ENCODE assay signal across 18 cellular contexts in the genomic region with DNA sequence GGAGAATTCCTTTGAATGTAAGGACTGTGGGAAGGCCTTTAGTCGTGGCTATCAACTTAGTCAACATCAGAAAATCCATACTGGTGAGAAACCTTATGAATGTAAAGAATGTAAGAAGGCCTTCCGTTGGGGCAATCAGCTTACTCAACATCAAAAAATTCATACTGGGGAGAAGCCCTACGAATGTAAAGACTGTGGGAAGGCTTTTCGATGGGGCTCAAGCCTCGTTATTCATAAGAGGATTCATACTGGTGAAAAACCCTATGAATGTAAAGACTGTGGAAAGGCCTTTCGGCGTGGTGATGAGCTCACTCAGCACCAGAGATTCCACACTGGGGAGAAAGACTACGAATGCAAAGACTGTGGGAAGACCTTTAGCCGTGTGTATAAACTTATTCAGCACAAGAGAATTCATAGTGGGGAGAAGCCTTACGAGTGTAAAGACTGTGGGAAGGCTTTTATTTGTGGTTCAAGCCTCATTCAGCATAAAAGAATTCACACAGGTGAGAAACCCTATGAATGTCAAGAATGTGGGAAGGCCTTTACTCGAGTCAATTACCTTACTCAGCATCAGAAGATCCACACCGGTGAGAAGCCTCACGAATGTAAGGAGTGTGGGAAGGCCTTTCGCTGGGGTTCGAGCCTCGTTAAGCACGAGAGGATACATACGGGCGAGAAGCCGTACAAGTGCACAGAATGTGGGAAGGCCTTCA. TPM values are rescaled to one million over a fixed set of nuclear protein-coding genes. Genes with fewer than 3 reads are reported as not detected.
DNase-seq lines count a peak whose midpoint lies in the region; ATAC-seq, FAIRE-seq and TF ChIP-seq lines count a peak whose summit lies in the region.
"Had no signal": no experiment of that assay in that cellular context is flagged by ENCODE, and none has a peak within 500 bp of the region (broad histone marks: within the 10 kb centered on the region; RNA-seq: fewer than 3 reads in every experiment).

No MANE protein-coding gene starts in this region.

- no peak overlapping the region for H3K4me3 Mint-ChIP-seq in CD8-positive, alpha-beta T cell

- H3K27ac ChIP-seq in A549: no peak overlapping the region
- no peak overlapping the region for H3K27ac ChIP-seq in CD8-positive, alpha-beta T cell (ENCODE audit: low read depth, low read length)
- H3K27ac ChIP-seq: Peyer's patch had no signal

- TF ChIP-seq RAD21 in A549 (conservative IDR thresholded peaks at IDR 0.05 in 1 of 2, IDR thresholded peaks at IDR 0.05 in 1 of 2): no peak

- no peak for ATAC-seq in A549
- no peak for ATAC-seq in CD8-positive, alpha-beta T cell
- ATAC-seq in GM21576 (IDR thresholded peaks at IDR 0.05; ENCODE audit: unreplicated experiment): no peak
- ATAC-seq in SK-N-SH treated with all-trans-retinoic acid at 6 μM for 48 hours: no peak

- H3K36me3 Mint-ChIP-seq in CD8-positive, alpha-beta T cell: peaks cover 87% of the 10 kb centered on the region

- H3K27ac Mint-ChIP-seq in CD8-positive, alpha-beta T cell: no peak overlapping the region

- H3K4me1 ChIP-seq in A549 (no peaks in the 10 kb centered on the region), adipocyte (ENCODE audit: control insufficient read depth, insufficient read depth, low read length) (no peaks in the 10 kb centered on the region)
- H3K4me1 ChIP-seq in CD8-positive, alpha-beta T cell (ENCODE audit: insufficient read depth, low read length): no peaks in the 10 kb centered on the region
- H3K4me1 ChIP-seq: Peyer's patch had no signal

- TF ChIP-seq EP300 in A549 (IDR thresholded peaks at IDR 0.05): no peak

- H3K9me3 ChIP-seq in A549: peaks cover 98% of the 10 kb centered on the region
- peaks cover 46% of the 10 kb centered on the region for H3K9me3 ChIP-seq in CD8-positive, alpha-beta T cell (ENCODE audit: low read length)
- peaks cover 73% of the 10 kb centered on the region for H3K9me3 ChIP-seq in adipocyte (ENCODE audit: control insufficient read depth, low read length)

- H3K4me3 ChIP-seq in A549: no peak overlapping the region
- peak overlapping the region; percentile 14 for H3K4me3 ChIP-seq in CD8-positive, alpha-beta T cell (ENCODE audit: low read depth, low read length)
- H3K4me3 ChIP-seq in adipocyte (ENCODE audit: low read length): peak overlapping the region; percentile 61
- H3K4me3 ChIP-seq: Peyer's patch had no signal

- intact Hi-C loops in CD8-positive, alpha-beta T cell (cut with DNase I, micrococcal nuclease): no loop called here

- no peak for DNase-seq in A549 (ENCODE audit: low read depth in 1 of 2, low spot score in 1 of 2)
- DNase-seq in CD8-positive, alpha-beta T cell: no peak
- no peak for DNase-seq in adipocyte (ENCODE audit: low read depth)
- DNase-seq in mesenteric fat pad (ENCODE audit: low spot score): peak; percentile 33
- no peak for DNase-seq in mucosa of gallbladder (ENCODE audit: low spot score)
- DNase-seq in stimulated activated CD4-positive, alpha-beta T cell treated with anti-CD3 and anti-CD28 coated beads, Interleukin-2, amount 100 ng/mL, for 24 hours: no peak
- DNase-seq: ACHN, HCEC 1CT, NCI-H1105 treated with DMSO at 0.1 percent for 48 hours, NCI-H187 treated with DMSO at 0.1 percent for 48 hours, NCI-H446 treated with DMSO at 0.1 percent for 48 hours, NCI-H748 treated with DMSO at 0.1 percent for 48 hours, Peyer's patch, Right ventricle myocardium superior had no signal

- H3K4me2 ChIP-seq in A549: no peak overlapping the region

- no peak overlapping the region for H3K9ac ChIP-seq in adipocyte (ENCODE audit: low read length)

- TF ChIP-seq POLR2A in A549 (IDR thresholded peaks at IDR 0.05; ENCODE audit: low read length): no peak

- no peaks in the 10 kb centered on the region for H3K27me3 ChIP-seq in CD8-positive, alpha-beta T cell (ENCODE audit: insufficient read depth, low read length)
- H3K27me3 ChIP-seq in adipocyte (replicated peaks; ENCODE audit: control insufficient read depth, insufficient read depth, low read length): no peaks in the 10 kb centered on the region
- H3K27me3 ChIP-seq: Peyer's patch had no signal

- whole genome bisulfite sequencing in A549 (ENCODE audit: missing lambda C conversion rate): 83% methylated on average over 20 of the region's 20 CpGs

- H3K9me3 Mint-ChIP-seq in CD8-positive, alpha-beta T cell: peaks cover 43% of the 10 kb centered on the region

- peaks cover 50% of the 10 kb centered on the region for H3K36me3 ChIP-seq in CD8-positive, alpha-beta T cell (ENCODE audit: insufficient read depth, low read length)
- H3K36me3 ChIP-seq in adipocyte (ENCODE audit: control insufficient read depth, insufficient read depth, low read length, severe bottlenecking): peaks cover 75% of the 10 kb centered on the region

- POLR2A ChIA-PET in A549 (lab: Yijun Ruan, JAX): no interaction called here
- POLR2A ChIA-PET in CD8-positive, alpha-beta T cell (lab: Charles Lee): no interaction called here

- TF ChIP-seq CTCF in A549 (IDR thresholded peaks at IDR 0.05): no peak
- TF ChIP-seq CTCF in CD8-positive, alpha-beta T cell (IDR thresholded peaks at IDR 0.05): no peak

- CTCF ChIA-PET in A549 (lab: Yijun Ruan, JAX): no interaction called here
- CTCF ChIA-PET in CD8-positive, alpha-beta T cell (lab: Charles Lee): no interaction called here

- H3K4me1 Mint-ChIP-seq in CD8-positive, alpha-beta T cell (ENCODE audit: low read depth): no peaks in the 10 kb centered on the region
- H3K4me1 Mint-ChIP-seq: CD8-positive, alpha-beta memory T cell had no signal

- no peaks in the 10 kb centered on the region for H3K27me3 Mint-ChIP-seq in CD8-positive, alpha-beta T cell (ENCODE audit: low read depth)
- H3K27me3 Mint-ChIP-seq: CD8-positive, alpha-beta memory T cell had no signal

- peak; percentile 79 for FAIRE-seq in A549 (lab: Jason Lieb, UNC)

TF ChIP-seq in A549, 52 proteins besides CTCF, POLR2A, EP300 and RAD21:
- TF ChIP-seq EHF (CRISPR knock-in tag; IDR thresholded peaks at IDR 0.05): no peak
- no peak for TF ChIP-seq KDM5A (IDR thresholded peaks at IDR 0.05)
- no peak for TF ChIP-seq ZNF302 (CRISPR knock-in tag; IDR thresholded peaks at IDR 0.05)
- TF ChIP-seq, protein P1, sequence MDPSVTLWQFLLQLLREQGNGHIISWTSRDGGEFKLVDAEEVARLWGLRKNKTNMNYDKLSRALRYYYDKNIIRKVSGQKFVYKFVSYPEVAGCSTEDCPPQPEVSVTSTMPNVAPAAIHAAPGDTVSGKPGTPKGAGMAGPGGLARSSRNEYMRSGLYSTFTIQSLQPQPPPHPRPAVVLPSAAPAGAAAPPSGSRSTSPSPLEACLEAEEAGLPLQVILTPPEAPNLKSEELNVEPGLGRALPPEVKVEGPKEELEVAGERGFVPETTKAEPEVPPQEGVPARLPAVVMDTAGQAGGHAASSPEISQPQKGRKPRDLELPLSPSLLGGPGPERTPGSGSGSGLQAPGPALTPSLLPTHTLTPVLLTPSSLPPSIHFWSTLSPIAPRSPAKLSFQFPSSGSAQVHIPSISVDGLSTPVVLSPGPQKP (IDR thresholded peaks at IDR 0.05; ENCODE audit: low read depth, low read length): no peak
- TF ChIP-seq HDAC2 (IDR thresholded peaks at IDR 0.05): no peak

TF ChIP-seq in SK-N-SH treated with all-trans-retinoic acid at 6 μM for 48 hours, 23 proteins besides CTCF, POLR2A, EP300 and RAD21 (continues in another document):
- TF ChIP-seq PPARA (CRISPR knock-in tag; IDR thresholded peaks at IDR 0.05; ENCODE audit: borderline replicate concordance) (no peak), ESRRG (CRISPR knock-in tag; IDR thresholded peaks at IDR 0.05) (no peak), ZNF8 (CRISPR knock-in tag; IDR thresholded peaks at IDR 0.05) (no peak), OSR1 (CRISPR knock-in tag; IDR thresholded peaks at IDR 0.05) (no peak), ISL1 (CRISPR knock-in tag; IDR thresholded peaks at IDR 0.05) (no peak), ZNF70 (CRISPR knock-in tag; IDR thresholded peaks at IDR 0.05) (no peak), ZC3H10 (CRISPR knock-in tag; IDR thresholded peaks at IDR 0.05) (no peak), ZFP3 (CRISPR knock-in tag; IDR thresholded peaks at IDR 0.05) (no peak)
- TF ChIP-seq, protein P2, sequence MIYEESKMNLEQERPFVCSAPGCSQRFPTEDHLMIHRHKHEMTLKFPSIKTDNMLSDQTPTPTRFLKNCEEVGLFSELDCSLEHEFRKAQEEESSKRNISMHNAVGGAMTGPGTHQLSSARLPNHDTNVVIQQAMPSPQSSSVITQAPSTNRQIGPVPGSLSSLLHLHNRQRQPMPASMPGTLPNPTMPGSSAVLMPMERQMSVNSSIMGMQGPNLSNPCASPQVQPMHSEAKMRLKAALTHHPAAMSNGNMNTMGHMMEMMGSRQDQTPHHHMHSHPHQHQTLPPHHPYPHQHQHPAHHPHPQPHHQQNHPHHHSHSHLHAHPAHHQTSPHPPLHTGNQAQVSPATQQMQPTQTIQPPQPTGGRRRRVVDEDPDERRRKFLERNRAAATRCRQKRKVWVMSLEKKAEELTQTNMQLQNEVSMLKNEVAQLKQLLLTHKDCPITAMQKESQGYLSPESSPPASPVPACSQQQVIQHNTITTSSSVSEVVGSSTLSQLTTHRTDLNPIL (CRISPR knock-in tag; IDR thresholded peaks at IDR 0.05; ENCODE audit: low read depth): no peak

RNA-seq across cellular contexts. Expression of gene ZNF331, which starts 39.2 kb away (rescaled TPM):
- 18.1 and 19.2 TPM in 2 replicates for polyA plus RNA-seq in A549 (2011; rRNA removed)
- 17.2 and 20.1 TPM in 2 replicates for polyA plus RNA-seq in A549 (2012; cell fraction: cytosol; rRNA removed)
- polyA plus RNA-seq in A549 (2012; cell fraction: nucleus; rRNA removed): 75.8 and 108 TPM in 2 replicates
- polyA plus RNA-seq in A549 (2017; fragmentation: RNase III; extraction: RNeasy Plus Mini Kit Qiagen cat#74134 plus additional on column Dnase treatment): 14.5 to 16.3 TPM (median 16.0 TPM) in 3 replicates
- polyA minus RNA-seq in A549 (2011; rRNA and poly(A)+ RNA removed): 17.1 and 20.7 TPM in 2 replicates
- 100 to 1,000 TPM; 784 to 793 TPM for total RNA-seq in CD8-positive, alpha-beta T cell
- 194 TPM for total RNA-seq in mesenteric fat pad
- total RNA-seq in mucosa of gallbladder: 27.0 TPM

RNA-seq across cellular contexts. Expression of gene DPRX, which starts 54.7 kb away (rescaled TPM):
- not detected in 2 replicates for polyA plus RNA-seq in A549 (2011; rRNA removed)
- not detected in 2 replicates for polyA plus RNA-seq in A549 (2012; cell fraction: cytosol; rRNA removed)
- not detected in 2 replicates for polyA plus RNA-seq in A549 (2012; cell fraction: nucleus; rRNA removed)
- not detected in 3 replicates for polyA plus RNA-seq in A549 (2017; fragmentation: RNase III; extraction: RNeasy Plus Mini Kit Qiagen cat#74134 plus additional on column Dnase treatment)
- polyA minus RNA-seq in A549 (2011; rRNA and poly(A)+ RNA removed): not detected in 2 replicates
- not detected for total RNA-seq in CD8-positive, alpha-beta T cell
- total RNA-seq in mesenteric fat pad: not detected
- not detected for total RNA-seq in mucosa of gallbladder
- total RNA-seq: CD8-positive, alpha-beta memory T cell; Daoy; Peyer's patch; Right ventricle myocardium superior had no signal
- polyA plus RNA-seq: CD8-positive, alpha-beta memory T cell had no signal
